In genomic region chr11:77637345-77638165, GRCh38 we compare ENCODE assay signal across 8 cellular contexts. TPM values are rescaled to one million over a fixed set of nuclear protein-coding genes. Genes with fewer than 3 reads are reported as not detected.
DNase-seq lines count a peak whose midpoint lies in the region; ATAC-seq and TF ChIP-seq lines count a peak whose summit lies in the region.

Gene CLNS1A, minus strand, starts transcription at chr11:77637794. Its CDS starts 80 bp downstream, at chr11:77637714.

- no peaks in the 10 kb centered on the region for H3K36me3 ChIP-seq in kidney epithelial cell (ENCODE audit: control insufficient read depth, insufficient read depth, low read length)

- TF ChIP-seq CTCF in AG09309 (IDR thresholded peaks at IDR 0.05; ENCODE audit: control insufficient read depth, insufficient read depth, low read depth, low read length, missing control alignments) (no peak), kidney epithelial cell (IDR thresholded peaks at IDR 0.05; ENCODE audit: insufficient read depth, low read length, poor library complexity, severe bottlenecking) (no peak)

- H3K27me3 ChIP-seq in kidney epithelial cell (ENCODE audit: control insufficient read depth, insufficient read depth, low read length) = no peaks in the 10 kb centered on the region

- ATAC-seq in GM19023 (IDR thresholded peaks at IDR 0.05; ENCODE audit: unreplicated experiment) (peak; percentile 96), HG03342 (IDR thresholded peaks at IDR 0.05; ENCODE audit: unreplicated experiment) (peak; percentile 91)

- H3K4me3 ChIP-seq in AG09309 (ENCODE audit: control insufficient read depth, low read depth, low read length) = peak within 1 kb of the TSS; percentile 80
- H3K4me3 ChIP-seq in kidney epithelial cell (ENCODE audit: low read depth, low read length) = peak within 1 kb of the TSS; percentile 85

- DNase-seq in AG09309 (ENCODE audit: low read depth) (peak; percentile 38), NCI-H446 (lab: John Stamatoyannopoulos, UW) (peak; percentile 88 to 90), cerebellum (ENCODE audit: low spot score) (peak; percentile 92), kidney epithelial cell (ENCODE audit: low read depth) (peak; percentile 70)
- peak; percentile 63 for DNase-seq in activated CD4-positive, alpha-beta T cell treated with anti-CD3 and anti-CD28 coated beads for 1 hour
- DNase-seq in stimulated activated CD4-positive, alpha-beta T cell treated with anti-CD3 and anti-CD28 coated beads, Interleukin-15, amount 100 ng/mL, for 48 hours (ENCODE audit: low read depth in 2 of 2) = peak; percentile 73 to 78

RNA-seq across cellular contexts. Expression of gene CLNS1A, which starts in this region (rescaled TPM):
- total RNA-seq in cerebellum (136 TPM), kidney epithelial cell (75.3 and 115 TPM in 2 replicates)

Comparison
In these comparisons a context has a peak if more than half of its experiments do, and no peak if none do; other contexts are left out.
1. Peak in every context shown above with its lines: DNase-seq, ATAC-seq and H3K4me3 ChIP-seq.
2. DNase-seq: peak in every context shown above with its lines; median percentile 92 in cerebellum; 89 in NCI-H446; 76 in stimulated activated CD4-positive, alpha-beta T cell treated with anti-CD3 and anti-CD28 coated beads, Interleukin-15, amount 100 ng/mL, for 48 hours; 70 in kidney epithelial cell; 63 in activated CD4-positive, alpha-beta T cell treated with anti-CD3 and anti-CD28 coated beads for 1 hour; 38 in AG09309.